Comparison of ENCODE assay signal across 1 cellular context in the genomic region with DNA sequence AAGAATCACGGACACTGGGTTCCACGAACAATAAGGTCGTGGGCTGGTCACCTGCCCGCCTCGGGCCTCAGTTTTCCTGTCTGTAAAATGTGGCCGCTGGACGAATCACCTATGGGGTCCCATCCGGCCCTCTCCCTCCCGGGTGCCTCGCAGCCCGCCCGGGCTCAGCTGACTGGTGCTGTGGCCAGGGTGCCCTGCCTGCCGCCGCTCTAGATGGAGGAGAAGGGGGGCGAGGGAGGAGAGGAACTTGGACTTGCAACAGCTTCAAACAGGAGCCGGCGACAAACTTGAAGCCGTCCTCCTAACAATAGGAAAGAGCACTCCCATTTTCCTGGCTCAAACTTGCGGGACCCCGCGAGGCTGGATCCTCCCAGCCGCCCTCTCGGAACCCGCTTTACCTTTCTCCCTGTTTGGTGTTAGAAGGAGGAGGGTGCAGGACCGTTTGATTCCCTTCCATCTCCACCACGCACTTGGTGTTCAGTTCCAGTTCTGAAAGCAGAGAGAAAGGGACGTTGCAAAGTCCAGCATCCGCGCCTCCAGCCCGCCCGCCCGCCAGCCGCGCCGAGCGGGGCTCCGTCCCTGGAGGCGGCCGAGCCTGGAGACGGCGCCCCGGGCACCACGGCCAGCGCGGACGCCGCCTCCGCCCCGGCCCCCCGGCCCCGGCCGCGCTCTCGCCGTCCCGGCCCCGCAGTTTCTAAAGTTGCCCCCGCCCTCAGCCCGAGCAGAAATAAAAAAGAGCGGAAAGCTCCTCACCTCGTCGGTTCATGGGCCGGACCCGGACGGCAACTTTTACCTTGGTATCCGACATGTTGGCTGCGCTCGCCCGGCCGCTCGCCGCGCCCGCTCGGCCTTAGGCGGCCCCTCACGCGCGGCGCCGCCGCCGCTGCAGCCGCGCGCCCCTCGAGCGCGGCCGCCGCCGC.
TF ChIP-seq lines count a peak whose summit lies in the region.

No MANE protein-coding gene starts in this region.

TF ChIP-seq in HepG2, 621 proteins besides CTCF, POLR2A, EP300 and RAD21 (continued from another document and continues in another):
- TF ChIP-seq AFF4 (CRISPR knock-in tag; IDR thresholded peaks at IDR 0.05) (no peak), ZNF414 (CRISPR knock-in tag; IDR thresholded peaks at IDR 0.05) (no peak), ZNF547 (CRISPR knock-in tag; IDR thresholded peaks at IDR 0.05) (no peak), ZNF609 (CRISPR knock-in tag; IDR thresholded peaks at IDR 0.05; ENCODE audit: borderline replicate concordance) (no peak; the same call in 1 of the 2 replicates), TEAD3 (CRISPR knock-in tag; optimal IDR thresholded peaks at IDR 0.05; ENCODE audit: borderline replicate concordance) (peak; percentile 5), TRIM22 (IDR thresholded peaks at IDR 0.05) (no peak), ZSCAN21 (CRISPR knock-in tag; IDR thresholded peaks at IDR 0.05; ENCODE audit: borderline replicate concordance) (no peak), NONO (IDR thresholded peaks at IDR 0.05) (no peak), NONO (CRISPR knock-in tag; conservative IDR thresholded peaks at IDR 0.05) (peak; percentile 55; the same call in 1 of the 2 replicates), SIX1 (CRISPR knock-in tag; IDR thresholded peaks at IDR 0.05; ENCODE audit: borderline replicate concordance) (no peak; the same call in 1 of the 2 replicates), KDM6A (CRISPR knock-in tag; IDR thresholded peaks at IDR 0.05; ENCODE audit: low read depth) (no peak), MAF1 (CRISPR knock-in tag; IDR thresholded peaks at IDR 0.05; ENCODE audit: borderline replicate concordance) (no peak), ZNF724P (CRISPR knock-in tag; IDR thresholded peaks at IDR 0.05; ENCODE audit: borderline replicate concordance) (peak; percentile 24; the same call in 1 of the 2 replicates), ZNF276 (CRISPR knock-in tag; IDR thresholded peaks at IDR 0.05; ENCODE audit: low read depth) (no peak), KLF12 (CRISPR knock-in tag; IDR thresholded peaks at IDR 0.05; ENCODE audit: borderline replicate concordance) (no peak), ZNF33A (CRISPR knock-in tag; IDR thresholded peaks at IDR 0.05; ENCODE audit: borderline replicate concordance) (no peak), HOXA5 (CRISPR knock-in tag; IDR thresholded peaks at IDR 0.05) (0 out of 2 replicates have a peak, but pooled peaks have one; percentile 73), GRHL1 (CRISPR knock-in tag; conservative IDR thresholded peaks at IDR 0.05) (no peak), NFYC (CRISPR knock-in tag; IDR thresholded peaks at IDR 0.05) (no peak), ZBTB3 (CRISPR knock-in tag; IDR thresholded peaks at IDR 0.05; ENCODE audit: borderline replicate concordance, low read depth) (no peak), SIN3B (IDR thresholded peaks at IDR 0.05; ENCODE audit: low read length) (no peak), MAFF (IDR thresholded peaks at IDR 0.05; ENCODE audit: low read depth, low read length) (no peak), HOXA7 (CRISPR knock-in tag; IDR thresholded peaks at IDR 0.05) (no peak), MTA1 (CRISPR knock-in tag; IDR thresholded peaks at IDR 0.05; ENCODE audit: borderline replicate concordance) (peak; percentile 24; the same call in 1 of the 2 replicates)
- TF ChIP-seq, protein P1, sequence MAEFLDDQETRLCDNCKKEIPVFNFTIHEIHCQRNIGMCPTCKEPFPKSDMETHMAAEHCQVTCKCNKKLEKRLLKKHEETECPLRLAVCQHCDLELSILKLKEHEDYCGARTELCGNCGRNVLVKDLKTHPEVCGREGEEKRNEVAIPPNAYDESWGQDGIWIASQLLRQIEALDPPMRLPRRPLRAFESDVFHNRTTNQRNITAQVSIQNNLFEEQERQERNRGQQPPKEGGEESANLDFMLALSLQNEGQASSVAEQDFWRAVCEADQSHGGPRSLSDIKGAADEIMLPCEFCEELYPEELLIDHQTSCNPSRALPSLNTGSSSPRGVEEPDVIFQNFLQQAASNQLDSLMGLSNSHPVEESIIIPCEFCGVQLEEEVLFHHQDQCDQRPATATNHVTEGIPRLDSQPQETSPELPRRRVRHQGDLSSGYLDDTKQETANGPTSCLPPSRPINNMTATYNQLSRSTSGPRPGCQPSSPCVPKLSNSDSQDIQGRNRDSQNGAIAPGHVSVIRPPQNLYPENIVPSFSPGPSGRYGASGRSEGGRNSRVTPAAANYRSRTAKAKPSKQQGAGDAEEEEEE (CRISPR knock-in tag; IDR thresholded peaks at IDR 0.05; ENCODE audit: borderline replicate concordance), result no peak
- TF ChIP-seq, protein P2, sequence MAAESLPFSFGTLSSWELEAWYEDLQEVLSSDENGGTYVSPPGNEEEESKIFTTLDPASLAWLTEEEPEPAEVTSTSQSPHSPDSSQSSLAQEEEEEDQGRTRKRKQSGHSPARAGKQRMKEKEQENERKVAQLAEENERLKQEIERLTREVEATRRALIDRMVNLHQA (CRISPR knock-in tag; IDR thresholded peaks at IDR 0.05), result no peak
- TF ChIP-seq, protein P3, sequence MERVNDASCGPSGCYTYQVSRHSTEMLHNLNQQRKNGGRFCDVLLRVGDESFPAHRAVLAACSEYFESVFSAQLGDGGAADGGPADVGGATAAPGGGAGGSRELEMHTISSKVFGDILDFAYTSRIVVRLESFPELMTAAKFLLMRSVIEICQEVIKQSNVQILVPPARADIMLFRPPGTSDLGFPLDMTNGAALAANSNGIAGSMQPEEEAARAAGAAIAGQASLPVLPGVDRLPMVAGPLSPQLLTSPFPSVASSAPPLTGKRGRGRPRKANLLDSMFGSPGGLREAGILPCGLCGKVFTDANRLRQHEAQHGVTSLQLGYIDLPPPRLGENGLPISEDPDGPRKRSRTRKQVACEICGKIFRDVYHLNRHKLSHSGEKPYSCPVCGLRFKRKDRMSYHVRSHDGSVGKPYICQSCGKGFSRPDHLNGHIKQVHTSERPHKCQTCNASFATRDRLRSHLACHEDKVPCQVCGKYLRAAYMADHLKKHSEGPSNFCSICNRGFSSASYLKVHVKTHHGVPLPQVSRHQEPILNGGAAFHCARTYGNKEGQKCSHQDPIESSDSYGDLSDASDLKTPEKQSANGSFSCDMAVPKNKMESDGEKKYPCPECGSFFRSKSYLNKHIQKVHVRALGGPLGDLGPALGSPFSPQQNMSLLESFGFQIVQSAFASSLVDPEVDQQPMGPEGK (CRISPR knock-in tag; IDR thresholded peaks at IDR 0.05), result peak; percentile 79
